In the genomic region with DNA sequence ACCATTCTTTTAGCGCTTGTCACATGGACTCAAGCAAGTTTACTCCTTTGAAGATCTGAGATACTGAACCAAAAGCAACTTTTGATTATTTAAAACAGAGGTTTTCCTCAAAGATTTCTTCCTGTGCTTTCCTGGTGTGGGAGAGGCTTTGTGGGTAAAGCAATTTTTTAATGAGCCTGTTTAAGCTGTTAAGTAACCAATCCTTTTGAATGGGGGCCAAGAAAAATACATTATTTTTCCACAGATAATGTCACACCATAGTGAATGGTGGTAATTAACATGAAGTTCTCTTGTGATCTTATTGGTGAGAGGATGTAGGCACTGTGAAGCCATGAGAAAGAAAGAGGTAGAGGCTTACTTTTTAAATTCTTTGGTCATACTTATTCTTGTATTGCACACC, we compare ENCODE assay signal across 34 cellular contexts.
"Had no signal": no experiment of that assay in that cellular context is flagged by ENCODE, and none has a peak within 500 bp of the region (broad histone marks: within the 10 kb centered on the region; RNA-seq: fewer than 3 reads in every experiment).

No MANE protein-coding gene starts in this region.

- H3K4me3 ChIP-seq: cardiac muscle cell, PC-9 had no signal

- DNase-seq: activated B cell treated with CpG ODN at 0.5 μM for 24 hours; activated CD4-positive, alpha-beta memory T cell treated with anti-CD3 and anti-CD28 coated beads, Interleukin-2, amount 10 ng/mL, durations not matched to agents 7 days and 5 days; activated CD4-positive, alpha-beta T cell treated with anti-CD3 and anti-CD28 coated beads for 48 hours; activated CD4-positive, CD25-positive, alpha-beta regulatory T cell treated with anti-CD3 and anti-CD28 coated beads, Interleukin-2, amount 50 U/mL, for 72 hours; activated CD8-positive, alpha-beta memory T cell treated with anti-CD3 and anti-CD28 coated beads for 24 hours; activated CD8-positive, alpha-beta memory T cell treated with anti-CD3 and anti-CD28 coated beads, Interleukin-2, amount 10 ng/mL, durations not matched to agents 7 days and 5 days; activated CD8-positive, alpha-beta memory T cell treated with anti-CD3 and anti-CD28 coated beads, Interleukin-2, amount 50 U/mL, for 48 hours; activated effector memory CD4-positive, alpha-beta T cell treated with Interleukin-2 at 50 U/mL for 16 hours; activated naive CD4-positive, alpha-beta T cell treated with anti-CD3 and anti-CD28 coated beads, Interleukin-2, amount 10 ng/mL, durations not matched to agents 7 days and 5 days; activated naive CD8-positive, alpha-beta T cell treated with anti-CD3 and anti-CD28 coated beads, Interleukin-2, amount 50 U/mL, for 24 hours; activated T-cell treated with anti-CD3 and anti-CD28 coated beads, Interleukin-2, amount 50 U/mL, for 48 hours; anterior cingulate cortex; Karpas-422; KBM-7; NCI-H1436 treated with DMSO at 0.1 percent for 48 hours; NCI-H1694 treated with DMSO at 0.1 percent for 48 hours; NCI-H2029; NCI-H2171 treated with DMSO at 0.1 percent for 48 hours; NCI-H2227 treated with DMSO at 0.1 percent for 48 hours; NCI-H446; NCI-H510A treated with DMSO at 0.1 percent for 48 hours; NCI-H526 treated with DMSO at 0.1 percent for 48 hours; PC-9; SIG-M5; SW 1271; T-helper 1 cell; T-helper 2 cell; T-helper 9 cell had no signal

- H3K36me3 ChIP-seq: cardiac muscle cell had no signal

- H3K27me3 ChIP-seq: cardiac muscle cell had no signal

- H3K4me3 Mint-ChIP-seq: activated B cell treated with CpG ODN at 0.5 μM for 24 hours; activated CD4-positive, alpha-beta memory T cell treated with anti-CD3 and anti-CD28 coated beads, Interleukin-2, amount 10 ng/mL, durations not matched to agents 7 days and 5 days; activated CD8-positive, alpha-beta memory T cell treated with anti-CD3 and anti-CD28 coated beads, Interleukin-2, amount 10 ng/mL, durations not matched to agents 7 days and 5 days; activated naive CD4-positive, alpha-beta T cell treated with anti-CD3 and anti-CD28 coated beads, Interleukin-2, amount 10 ng/mL, durations not matched to agents 7 days and 5 days; activated naive CD8-positive, alpha-beta T cell; activated naive CD8-positive, alpha-beta T cell treated with anti-CD3 and anti-CD28 coated beads, Interleukin-2, amount 50 U/mL, for 24 hours; central memory CD8-positive, alpha-beta T cell had no signal

- H3K27ac Mint-ChIP-seq: activated B cell treated with CpG ODN at 0.5 μM for 24 hours; activated CD4-positive, alpha-beta memory T cell treated with anti-CD3 and anti-CD28 coated beads, Interleukin-2, amount 10 ng/mL, durations not matched to agents 7 days and 5 days; activated CD8-positive, alpha-beta memory T cell treated with anti-CD3 and anti-CD28 coated beads, Interleukin-2, amount 10 ng/mL, durations not matched to agents 7 days and 5 days; activated naive CD4-positive, alpha-beta T cell treated with anti-CD3 and anti-CD28 coated beads, Interleukin-2, amount 10 ng/mL, durations not matched to agents 7 days and 5 days; activated naive CD8-positive, alpha-beta T cell; activated naive CD8-positive, alpha-beta T cell treated with anti-CD3 and anti-CD28 coated beads, Interleukin-2, amount 50 U/mL, for 24 hours had no signal

- H3K4me1 Mint-ChIP-seq: activated B cell treated with CpG ODN at 0.5 μM for 24 hours; activated CD8-positive, alpha-beta memory T cell treated with anti-CD3 and anti-CD28 coated beads, Interleukin-2, amount 10 ng/mL, durations not matched to agents 7 days and 5 days; activated naive CD8-positive, alpha-beta T cell treated with anti-CD3 and anti-CD28 coated beads, Interleukin-2, amount 50 U/mL, for 24 hours had no signal

- H3K36me3 Mint-ChIP-seq: activated CD8-positive, alpha-beta memory T cell treated with anti-CD3 and anti-CD28 coated beads, Interleukin-2, amount 10 ng/mL, durations not matched to agents 7 days and 5 days; activated naive CD4-positive, alpha-beta T cell treated with anti-CD3 and anti-CD28 coated beads, Interleukin-2, amount 10 ng/mL, durations not matched to agents 7 days and 5 days; activated naive CD8-positive, alpha-beta T cell had no signal

- H3K27ac ChIP-seq: cardiac muscle cell, PC-9, RWPE1, VCaP had no signal

- ATAC-seq: activated CD8-positive, alpha-beta memory T cell treated with anti-CD3 and anti-CD28 coated beads, Interleukin-2, amount 10 ng/mL, durations not matched to agents 7 days and 5 days; activated naive CD8-positive, alpha-beta T cell treated with anti-CD3 and anti-CD28 coated beads, Interleukin-2, amount 50 U/mL, for 24 hours; Right ventricle myocardium inferior had no signal

- H3K9me3 Mint-ChIP-seq: activated B cell treated with CpG ODN at 0.5 μM for 24 hours; activated CD4-positive, alpha-beta memory T cell treated with anti-CD3 and anti-CD28 coated beads, Interleukin-2, amount 10 ng/mL, durations not matched to agents 7 days and 5 days; activated naive CD4-positive, alpha-beta T cell treated with anti-CD3 and anti-CD28 coated beads, Interleukin-2, amount 10 ng/mL, durations not matched to agents 7 days and 5 days; activated naive CD8-positive, alpha-beta T cell treated with anti-CD3 and anti-CD28 coated beads, Interleukin-2, amount 50 U/mL, for 24 hours; central memory CD8-positive, alpha-beta T cell had no signal
